Comparison of ENCODE assay signal across 8 cellular contexts in the genomic region with DNA sequence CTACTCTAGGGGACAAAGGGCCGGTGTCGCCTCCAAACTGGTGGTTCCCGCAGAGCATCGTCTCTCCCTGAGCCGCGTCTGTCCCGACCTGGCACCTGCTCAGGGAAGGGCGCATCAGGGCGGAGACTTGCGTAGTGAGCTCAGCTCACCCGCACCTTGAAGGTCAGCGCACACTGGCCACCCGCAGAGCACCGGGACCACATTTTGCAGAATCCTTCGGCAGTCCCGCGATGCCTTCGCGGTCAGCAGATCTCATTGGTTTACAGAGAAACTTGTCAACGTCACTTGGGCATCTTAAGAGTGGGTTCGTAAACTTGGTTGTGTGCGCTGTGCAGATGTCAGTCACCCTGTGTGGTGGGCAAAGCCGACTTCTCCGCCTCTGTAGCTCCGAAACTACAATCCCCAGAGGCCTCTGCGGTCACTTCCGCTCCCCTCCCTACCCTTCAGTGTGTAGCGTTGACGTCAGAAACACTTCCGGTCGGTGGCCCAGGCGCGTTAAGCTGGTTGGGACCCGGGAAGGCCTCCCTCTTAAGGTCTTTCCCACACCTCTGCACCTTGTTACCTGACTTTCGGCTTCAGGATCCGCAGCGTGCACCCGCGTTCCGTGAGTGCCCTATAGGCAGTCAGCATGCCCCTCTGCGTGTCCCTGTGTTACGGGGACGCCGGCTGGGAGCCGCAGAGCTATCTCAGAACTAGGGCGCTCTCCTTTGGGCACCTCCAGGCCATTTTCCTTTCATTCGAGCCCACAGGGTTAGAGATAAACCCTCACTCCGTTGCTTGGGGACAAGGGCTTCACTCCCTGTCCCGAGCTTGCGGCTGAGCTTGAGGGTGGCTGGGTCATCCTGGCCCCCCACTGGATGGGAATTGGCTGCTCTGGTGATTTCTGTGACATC. TPM values are rescaled to one million over a fixed set of nuclear protein-coding genes. Genes with fewer than 3 reads are reported as not detected.
A peak's percentile ranks its signal among the peaks of the same experiment; 100 is the strongest.
DNase-seq lines count a peak whose midpoint lies in the region; ATAC-seq and TF ChIP-seq lines count a peak whose summit lies in the region.

No MANE protein-coding gene starts in this region.

- H3K4me1 Mint-ChIP-seq in CD8-positive, alpha-beta T cell (ENCODE audit: low read depth), result peaks cover 47% of the 10 kb centered on the region
- H3K4me1 Mint-ChIP-seq in central memory CD8-positive, alpha-beta T cell, result peaks cover 32% of the 10 kb centered on the region

- peak overlapping the region; percentile 95 for H3K27ac Mint-ChIP-seq in CD8-positive, alpha-beta T cell
- peak overlapping the region; percentile 82 for H3K27ac Mint-ChIP-seq in central memory CD8-positive, alpha-beta T cell (ENCODE audit: low read depth)

- peak overlapping the region; percentile 46 for H3K4me3 ChIP-seq in CD8-positive, alpha-beta T cell (ENCODE audit: low read depth, low read length)

- peaks cover 10% of the 10 kb centered on the region for H3K4me1 ChIP-seq in CD8-positive, alpha-beta T cell (ENCODE audit: insufficient read depth, low read length)

- H3K9me3 Mint-ChIP-seq in CD8-positive, alpha-beta T cell, result no peaks in the 10 kb centered on the region
- H3K9me3 Mint-ChIP-seq in central memory CD8-positive, alpha-beta T cell, result no peaks in the 10 kb centered on the region

- TF ChIP-seq CTCF in CD8-positive, alpha-beta T cell (IDR thresholded peaks at IDR 0.05), result no peak

- ATAC-seq in CD8-positive, alpha-beta T cell, result peak; percentile 97
- ATAC-seq in GM21723 (IDR thresholded peaks at IDR 0.05; ENCODE audit: unreplicated experiment) (peak; percentile 95), GM21367 (IDR thresholded peaks at IDR 0.05; ENCODE audit: unreplicated experiment) (no peak)
- peak; percentile 99 to 100 for ATAC-seq in activated CD4-positive, CD25-positive, alpha-beta regulatory T cell treated with anti-CD3 and anti-CD28 coated beads, Interleukin-2, amount 50 U/mL, for 24 hours
- peak; percentile 99 for ATAC-seq in central memory CD8-positive, alpha-beta T cell (replicated peaks; ENCODE audit: extremely low read depth, poor library complexity, severe bottlenecking)

- CTCF ChIA-PET in CD8-positive, alpha-beta T cell (lab: Charles Lee), result interaction anchor here (1.1 kb wide), 1 partner anchor 16 kb away, joined by 7 read pairs; no protein-coding TSS in a partner anchor

- DNase-seq in CD8-positive, alpha-beta T cell, result peak; percentile 75 to 95 (median 87)
- DNase-seq in NCI-H146 (lab: John Stamatoyannopoulos, UW), result peak; percentile 89
- peak; percentile 81 to 82 for DNase-seq in central memory CD8-positive, alpha-beta T cell (ENCODE audit: low spot score in 2 of 2)
- peak; percentile 97 for DNase-seq in inferior parietal cortex (ENCODE audit: extremely low spot score)
- DNase-seq in smooth muscle cell of the brain vasculature (ENCODE audit: low read depth, low spot score), result peak; percentile 79

- H3K27me3 ChIP-seq in CD8-positive, alpha-beta T cell (ENCODE audit: insufficient read depth, low read length), result no peaks in the 10 kb centered on the region

- POLR2A ChIA-PET in CD8-positive, alpha-beta T cell (lab: Charles Lee), result interaction anchor here (0.7 to 1.4 kb wide), 7 partner anchors 17 to 496 kb away, joined by 3 to 12 read pairs (median 6); a partner anchor contains a TSS

- H3K27ac ChIP-seq in CD8-positive, alpha-beta T cell (ENCODE audit: low read depth, low read length), result peak overlapping the region; percentile 46

- H3K27me3 Mint-ChIP-seq in CD8-positive, alpha-beta T cell (ENCODE audit: low read depth), result no peaks in the 10 kb centered on the region
- no peaks in the 10 kb centered on the region for H3K27me3 Mint-ChIP-seq in central memory CD8-positive, alpha-beta T cell

- H3K9me3 ChIP-seq in CD8-positive, alpha-beta T cell (ENCODE audit: low read length), result no peaks in the 10 kb centered on the region

- H3K4me3 Mint-ChIP-seq in CD8-positive, alpha-beta T cell, result peak overlapping the region; percentile 96
- peak overlapping the region; percentile 81 for H3K4me3 Mint-ChIP-seq in central memory CD8-positive, alpha-beta T cell

- H3K36me3 ChIP-seq in CD8-positive, alpha-beta T cell (ENCODE audit: insufficient read depth, low read length), result no peaks in the 10 kb centered on the region

- peaks cover 49% of the 10 kb centered on the region for H3K36me3 Mint-ChIP-seq in CD8-positive, alpha-beta T cell
- H3K36me3 Mint-ChIP-seq in central memory CD8-positive, alpha-beta T cell (ENCODE audit: insufficient read depth), result peaks cover 11% of the 10 kb centered on the region

- intact Hi-C loops in CD8-positive, alpha-beta T cell (cut with DNase I, micrococcal nuclease), result loop anchor here (1.0 to 10.0 kb wide), 16 partner anchors 17 to 957 kb away; a partner anchor contains a TSS

RNA-seq across cellular contexts. Expression of a gene that starts 36.5 kb away (rescaled TPM):
- 10 to 100 TPM; 12.9 to 14.2 TPM for total RNA-seq in CD8-positive, alpha-beta T cell
